32 cellular contexts compared by ENCODE assay signal in the genomic region with DNA sequence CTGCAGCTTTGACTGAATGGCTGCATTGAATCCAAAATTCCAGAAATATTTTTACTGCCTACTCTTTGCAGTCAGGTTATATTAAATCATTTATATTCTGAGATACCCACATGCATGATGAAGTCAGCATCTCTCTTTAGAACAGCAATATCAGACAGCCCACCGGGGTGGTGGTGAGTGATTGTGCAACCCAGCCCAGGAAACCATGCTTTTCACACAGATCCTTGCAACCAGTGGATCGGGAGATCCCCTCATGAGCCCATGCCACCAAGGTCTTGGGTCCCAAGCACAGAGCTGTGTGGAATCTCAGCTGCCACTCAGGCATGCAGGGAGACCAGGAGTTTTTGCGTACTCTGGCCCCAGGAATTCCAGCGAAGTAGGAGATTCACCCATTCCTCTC.
"Had no signal": no experiment of that assay in that cellular context is flagged by ENCODE, and none has a peak within 500 bp of the region (broad histone marks: within the 10 kb centered on the region; RNA-seq: fewer than 3 reads in every experiment).

No MANE protein-coding gene starts in this region.

- DNase-seq: activated CD4-positive, alpha-beta memory T cell treated with anti-CD3 and anti-CD28 coated beads for 36 hours; activated CD4-positive, alpha-beta T cell treated with anti-CD3 and anti-CD28 coated beads for 36 hours; activated CD4-positive, alpha-beta T cell treated with anti-CD3 and anti-CD28 coated beads, Interleukin-2, amount 10 ng/mL, durations not matched to agents 24 days and 14 days; activated CD4-positive, CD25-positive, alpha-beta regulatory T cell; activated CD4-positive, CD25-positive, alpha-beta regulatory T cell treated with anti-CD3 and anti-CD28 coated beads, Interleukin-2, amount 50 U/mL, for 72 hours; activated CD8-positive, alpha-beta memory T cell treated with anti-CD3 and anti-CD28 coated beads, Interleukin-2, amount 10 ng/mL, durations not matched to agents 7 days and 5 days; activated CD8-positive, alpha-beta memory T cell treated with anti-CD3 and anti-CD28 coated beads, Interleukin-2, amount 50 U/mL, for 4 hours; activated CD8-positive, alpha-beta T cell treated with anti-CD3 and anti-CD28 coated beads, Interleukin-2, amount 10 ng/mL, durations not matched to agents 7 days and 5 days; activated effector memory CD4-positive, alpha-beta T cell treated with anti-CD3 and anti-CD28 coated beads, Interleukin-2, amount 50 U/mL, for 16 hours; activated naive CD4-positive, alpha-beta T cell treated with anti-CD3 and anti-CD28 coated beads for 36 hours; activated naive CD8-positive, alpha-beta T cell treated with anti-CD3 and anti-CD28 coated beads for 36 hours; activated naive CD8-positive, alpha-beta T cell treated with anti-CD3 and anti-CD28 coated beads, Interleukin-2, amount 50 U/mL, for 24 hours; activated T-cell treated with anti-CD3 and anti-CD28 coated beads, Interleukin-2, amount 50 U/mL, for 1 hour; activated T-cell treated with anti-CD3 and anti-CD28 coated beads, Interleukin-2, amount 50 U/mL, for 48 hours; adrenal gland; amygdala; aorta; dorsolateral prefrontal cortex; effector memory CD4-positive, alpha-beta T cell; endodermal cell; foreskin fibroblast; glutamatergic neuron; heart left ventricle; T-helper 2 cell had no signal

- H3K4me3 ChIP-seq: adrenal gland, coronary artery, dorsolateral prefrontal cortex, heart left ventricle had no signal

- H3K36me3 ChIP-seq: adrenal gland, heart left ventricle had no signal

- ATAC-seq: activated CD4-positive, alpha-beta T cell treated with anti-CD3 and anti-CD28 coated beads for 36 hours; activated CD8-positive, alpha-beta memory T cell treated with anti-CD3 and anti-CD28 coated beads, Interleukin-2, amount 10 ng/mL, durations not matched to agents 7 days and 5 days; activated CD8-positive, alpha-beta T cell treated with anti-CD3 and anti-CD28 coated beads, Interleukin-2, amount 10 ng/mL, durations not matched to agents 7 days and 5 days; activated naive CD8-positive, alpha-beta T cell treated with anti-CD3 and anti-CD28 coated beads, Interleukin-2, amount 50 U/mL, for 24 hours; esophagus mucosa; heart left ventricle had no signal

- H3K4me3 Mint-ChIP-seq: activated CD4-positive, alpha-beta memory T cell treated with anti-CD3 and anti-CD28 coated beads for 36 hours; activated CD4-positive, alpha-beta T cell treated with anti-CD3 and anti-CD28 coated beads for 36 hours; activated CD4-positive, alpha-beta T cell treated with anti-CD3 and anti-CD28 coated beads, Interleukin-2, amount 10 ng/mL, durations not matched to agents 24 days and 14 days; activated CD8-positive, alpha-beta memory T cell treated with anti-CD3 and anti-CD28 coated beads, Interleukin-2, amount 10 ng/mL, durations not matched to agents 7 days and 5 days; activated CD8-positive, alpha-beta T cell treated with anti-CD3 and anti-CD28 coated beads, Interleukin-2, amount 10 ng/mL, durations not matched to agents 7 days and 5 days; activated naive CD4-positive, alpha-beta T cell treated with anti-CD3 and anti-CD28 coated beads for 36 hours; activated naive CD4-positive, alpha-beta T cell treated with anti-CD3 and anti-CD28 coated beads, Interleukin-2, amount 50 U/mL, for 24 hours; activated naive CD8-positive, alpha-beta T cell treated with anti-CD3 and anti-CD28 coated beads for 36 hours; activated naive CD8-positive, alpha-beta T cell treated with anti-CD3 and anti-CD28 coated beads, Interleukin-2, amount 50 U/mL, for 24 hours; activated T-helper 1 cell treated with anti-CD3 and anti-CD28 coated beads, Interleukin-12 subunit alpha, Interleukin-12 subunit beta, Interleukin-2, Interleukin-4 antibody, amounts not matched to agents 30 ng/mL and 10 ng/mL and 1 ng/mL, durations not matched to agents 14 hours and 24 hours and 36 hours; brain; central memory CD8-positive, alpha-beta T cell; dendritic cell treated with granulocyte-macrophage colony-stimulating factor and Interleukin-4, amounts not matched to agents 40 ng/mL and 50 ng/mL, for 4 days; endodermal cell had no signal

- H3K27me3 Mint-ChIP-seq: activated CD4-positive, alpha-beta memory T cell treated with anti-CD3 and anti-CD28 coated beads for 36 hours; activated CD4-positive, alpha-beta T cell treated with anti-CD3 and anti-CD28 coated beads for 36 hours; activated CD4-positive, alpha-beta T cell treated with anti-CD3 and anti-CD28 coated beads, Interleukin-2, amount 10 ng/mL, durations not matched to agents 24 days and 14 days; activated CD8-positive, alpha-beta memory T cell treated with anti-CD3 and anti-CD28 coated beads, Interleukin-2, amount 10 ng/mL, durations not matched to agents 7 days and 5 days; activated naive CD4-positive, alpha-beta T cell treated with anti-CD3 and anti-CD28 coated beads, Interleukin-2, amount 50 U/mL, for 24 hours; activated naive CD8-positive, alpha-beta T cell treated with anti-CD3 and anti-CD28 coated beads for 36 hours; activated naive CD8-positive, alpha-beta T cell treated with anti-CD3 and anti-CD28 coated beads, Interleukin-2, amount 50 U/mL, for 24 hours; brain; central memory CD8-positive, alpha-beta T cell; dendritic cell treated with granulocyte-macrophage colony-stimulating factor and Interleukin-4, amounts not matched to agents 40 ng/mL and 50 ng/mL, for 4 days had no signal

- H3K27ac Mint-ChIP-seq: activated CD4-positive, alpha-beta memory T cell treated with anti-CD3 and anti-CD28 coated beads for 36 hours; activated CD4-positive, alpha-beta T cell treated with anti-CD3 and anti-CD28 coated beads for 36 hours; activated CD4-positive, alpha-beta T cell treated with anti-CD3 and anti-CD28 coated beads, Interleukin-2, amount 10 ng/mL, durations not matched to agents 24 days and 14 days; activated CD8-positive, alpha-beta memory T cell treated with anti-CD3 and anti-CD28 coated beads, Interleukin-2, amount 10 ng/mL, durations not matched to agents 7 days and 5 days; activated CD8-positive, alpha-beta T cell treated with anti-CD3 and anti-CD28 coated beads, Interleukin-2, amount 10 ng/mL, durations not matched to agents 7 days and 5 days; activated naive CD4-positive, alpha-beta T cell treated with anti-CD3 and anti-CD28 coated beads for 36 hours; activated naive CD4-positive, alpha-beta T cell treated with anti-CD3 and anti-CD28 coated beads, Interleukin-2, amount 50 U/mL, for 24 hours; activated naive CD8-positive, alpha-beta T cell treated with anti-CD3 and anti-CD28 coated beads for 36 hours; activated naive CD8-positive, alpha-beta T cell treated with anti-CD3 and anti-CD28 coated beads, Interleukin-2, amount 50 U/mL, for 24 hours; activated T-helper 1 cell treated with anti-CD3 and anti-CD28 coated beads, Interleukin-12 subunit alpha, Interleukin-12 subunit beta, Interleukin-2, Interleukin-4 antibody, amounts not matched to agents 30 ng/mL and 10 ng/mL and 1 ng/mL, durations not matched to agents 14 hours and 24 hours and 36 hours; activated T-helper 2 cell treated with anti-CD3 and anti-CD28 coated beads, Interferon-gamma antibody, Interleukin-2, Interleukin-4, amounts not matched to agents 10 μg/mL and 5 μg/mL and 100 μg/mL, durations not matched to agents 14 hours and 24 hours and 36 hours; brain; dendritic cell treated with granulocyte-macrophage colony-stimulating factor and Interleukin-4, amounts not matched to agents 40 ng/mL and 50 ng/mL, for 4 days; endodermal cell had no signal

- H3K4me1 ChIP-seq: adrenal gland, heart left ventricle had no signal

- H3K27me3 ChIP-seq: adrenal gland, dorsolateral prefrontal cortex, heart left ventricle had no signal

- H3K27ac ChIP-seq: adrenal gland, coronary artery, dorsolateral prefrontal cortex, heart left ventricle had no signal

- H3K4me1 Mint-ChIP-seq: activated CD4-positive, alpha-beta T cell treated with anti-CD3 and anti-CD28 coated beads for 36 hours; activated CD4-positive, alpha-beta T cell treated with anti-CD3 and anti-CD28 coated beads, Interleukin-2, amount 10 ng/mL, durations not matched to agents 24 days and 14 days; activated CD8-positive, alpha-beta memory T cell treated with anti-CD3 and anti-CD28 coated beads, Interleukin-2, amount 10 ng/mL, durations not matched to agents 7 days and 5 days; activated naive CD4-positive, alpha-beta T cell treated with anti-CD3 and anti-CD28 coated beads, Interleukin-2, amount 50 U/mL, for 24 hours; activated naive CD8-positive, alpha-beta T cell treated with anti-CD3 and anti-CD28 coated beads for 36 hours; activated naive CD8-positive, alpha-beta T cell treated with anti-CD3 and anti-CD28 coated beads, Interleukin-2, amount 50 U/mL, for 24 hours; brain; central memory CD8-positive, alpha-beta T cell; endodermal cell had no signal

- H3K9me3 ChIP-seq: adrenal gland had no signal

- H3K9me3 Mint-ChIP-seq: activated CD4-positive, alpha-beta memory T cell treated with anti-CD3 and anti-CD28 coated beads for 36 hours; activated CD4-positive, alpha-beta T cell treated with anti-CD3 and anti-CD28 coated beads, Interleukin-2, amount 10 ng/mL, durations not matched to agents 24 days and 14 days; activated naive CD4-positive, alpha-beta T cell treated with anti-CD3 and anti-CD28 coated beads for 36 hours; activated T-helper 1 cell treated with anti-CD3 and anti-CD28 coated beads, Interleukin-12 subunit alpha, Interleukin-12 subunit beta, Interleukin-2, Interleukin-4 antibody, amounts not matched to agents 30 ng/mL and 10 ng/mL and 1 ng/mL, durations not matched to agents 14 hours and 24 hours and 36 hours; activated T-helper 2 cell treated with anti-CD3 and anti-CD28 coated beads, Interferon-gamma antibody, Interleukin-2, Interleukin-4, amounts not matched to agents 10 μg/mL and 5 μg/mL and 100 μg/mL, durations not matched to agents 14 hours and 24 hours and 36 hours; central memory CD8-positive, alpha-beta T cell; dendritic cell treated with granulocyte-macrophage colony-stimulating factor and Interleukin-4, amounts not matched to agents 40 ng/mL and 50 ng/mL, for 4 days had no signal

- H3K36me3 Mint-ChIP-seq: activated CD4-positive, alpha-beta memory T cell treated with anti-CD3 and anti-CD28 coated beads for 36 hours; activated CD8-positive, alpha-beta memory T cell treated with anti-CD3 and anti-CD28 coated beads, Interleukin-2, amount 10 ng/mL, durations not matched to agents 7 days and 5 days; activated naive CD4-positive, alpha-beta T cell treated with anti-CD3 and anti-CD28 coated beads, Interleukin-2, amount 50 U/mL, for 24 hours; activated naive CD8-positive, alpha-beta T cell treated with anti-CD3 and anti-CD28 coated beads for 36 hours; brain had no signal
